ENCODE assay signal across 23 cellular contexts in the genomic region with DNA sequence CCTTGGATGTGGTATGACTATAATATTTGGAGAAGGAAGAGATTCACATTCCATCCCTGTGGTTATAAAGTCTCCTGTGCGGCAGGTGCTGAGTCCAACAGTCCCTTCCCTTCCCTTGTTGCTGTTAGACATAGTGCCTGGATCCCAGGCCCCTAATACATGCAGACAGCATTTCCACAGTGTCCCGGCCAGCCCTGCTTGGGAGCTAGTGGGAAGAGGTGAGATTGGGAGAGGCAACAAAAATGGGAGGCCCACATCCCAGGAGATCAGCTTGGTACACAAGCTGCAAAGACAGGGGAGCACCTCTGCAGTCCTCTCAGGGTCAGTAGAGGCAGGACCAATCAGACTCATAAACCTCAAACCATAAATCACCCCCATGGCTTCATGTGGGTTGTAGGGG. TPM values are rescaled to one million over a fixed set of nuclear protein-coding genes. Genes with fewer than 3 reads are reported as not detected.
A peak's percentile ranks its signal among the peaks of the same experiment; 100 is the strongest.
DNase-seq lines count a peak whose midpoint lies in the region; FAIRE-seq and TF ChIP-seq lines count a peak whose summit lies in the region.
"Had no signal": no experiment of that assay in that cellular context is flagged by ENCODE, and none has a peak within 500 bp of the region (broad histone marks: within the 10 kb centered on the region; RNA-seq: fewer than 3 reads in every experiment).

No MANE protein-coding gene starts in this region.

- H3K4me3 ChIP-seq in colonic mucosa (no peak overlapping the region), muscle layer of duodenum (ENCODE audit: low read depth in 1 of 2, low read length in 2 of 2) (no peak overlapping the region), transverse colon (no peak overlapping the region)
- H3K4me3 ChIP-seq: lung, SK-N-MC had no signal

- no peak for TF ChIP-seq POLR2A in transverse colon (IDR thresholded peaks at IDR 0.05)

- in situ Hi-C loops in transverse colon (cut with MboI; ENCODE audit: low pct_ligation_motif_present in 1 of 4, low pct_unique_long_range_greater_than_20kb in 1 of 4, low sequenced_read_pairs in 3 of 4), result no loop called here

- no peaks in the 10 kb centered on the region for H3K27me3 ChIP-seq in colonic mucosa
- no peaks in the 10 kb centered on the region for H3K27me3 ChIP-seq in muscle layer of duodenum (ENCODE audit: low read depth, low read length)
- H3K27me3 ChIP-seq in transverse colon, result no peaks in the 10 kb centered on the region

- no peaks in the 10 kb centered on the region for H3K36me3 ChIP-seq in colonic mucosa
- no peaks in the 10 kb centered on the region for H3K36me3 ChIP-seq in muscle layer of duodenum (ENCODE audit: control insufficient read depth in 1 of 2, insufficient read depth in 2 of 2, low read length in 2 of 2)
- no peaks in the 10 kb centered on the region for H3K36me3 ChIP-seq in transverse colon

- peak; percentile 5 for DNase-seq in activated CD4-positive, CD25-positive, alpha-beta regulatory T cell treated with anti-CD3 and anti-CD28 coated beads, Interleukin-2, amount 50 U/mL, for 72 hours
- DNase-seq in activated CD4-positive, CD25-positive, alpha-beta regulatory T cell (lab: John Stamatoyannopoulos, UW), result no peak
- DNase-seq in colonic mucosa (no peak), transverse colon (peak; percentile 14), D721Med (ENCODE audit: insufficient read length, low spot score) (no peak), LoVo (ENCODE audit: low spot score) (no peak)
- DNase-seq in activated CD4-positive, alpha-beta T cell treated with anti-CD3 and anti-CD28 coated beads for 4 hours, result no peak
- DNase-seq: activated CD4-positive, alpha-beta T cell treated with anti-CD3 and anti-CD28 coated beads, Interleukin-2, amount 50 U/mL, for 48 hours; activated naive CD4-positive, alpha-beta T cell treated with anti-CD3 and anti-CD28 coated beads, Interleukin-2, amount 10 ng/mL, durations not matched to agents 7 days and 5 days; HCEC 1CT; KG1; NCI-H2081 treated with DMSO at 0.1 percent for 48 hours; NK-92 treated with Interleukin-12 subunit alpha and Interleukin-12 subunit beta, amount 100 ng/mL, for 24 hours; occipital lobe; stimulated activated CD4-positive, alpha-beta T cell treated with anti-CD3 and anti-CD28 coated beads, Interleukin-15, amount 100 ng/mL, for 24 hours; stimulated activated CD4-positive, alpha-beta T cell treated with anti-CD3 and anti-CD28 coated beads, Interleukin-4, amount 100 ng/mL, for 4 hours; T-helper 1 cell had no signal

- no peak for TF ChIP-seq EP300 in transverse colon (IDR thresholded peaks at IDR 0.05; ENCODE audit: low read depth)

- H3K27ac ChIP-seq in colonic mucosa, result peak overlapping the region; percentile 58
- H3K27ac ChIP-seq in muscle layer of duodenum (ENCODE audit: low read length), result peak overlapping the region; percentile 60
- peak overlapping the region; percentile 60 to 84 (median 76) for H3K27ac ChIP-seq in transverse colon
- H3K27ac ChIP-seq: HL-60, SK-N-MC had no signal

- WGBS in transverse colon (ENCODE audit: low coverage in 1 of 2), 2 donors, result 36% methylated on average over 2 of the region's 2 CpGs; no CpG with 5 or more reads in 1 of the 2 donors

- no peak for FAIRE-seq in D721Med (lab: Jason Lieb, UNC)
- FAIRE-seq: A204.1, frontal cortex had no signal

- TF ChIP-seq CTCF in colonic mucosa (IDR thresholded peaks at IDR 0.05), result no peak
- TF ChIP-seq CTCF in transverse colon (IDR thresholded peaks at IDR 0.05), result no peak
- TF ChIP-seq CTCF in D721Med (IDR thresholded peaks at IDR 0.05; ENCODE audit: insufficient read depth, missing control alignments), result no peak

- H3K4me1 ChIP-seq in colonic mucosa (no peaks in the 10 kb centered on the region), muscle layer of duodenum (ENCODE audit: control insufficient read depth in 1 of 2, insufficient read depth in 2 of 2, low read length in 2 of 2) (peaks cover 4 to 20% of the 10 kb centered on the region in 2 donors), transverse colon (peaks cover 8 to 38% (median 25%) of the 10 kb centered on the region in 4 donors)

- intact Hi-C loops in colonic mucosa (cut with DNase I), result no loop called here
- intact Hi-C loops in transverse colon (cut with DNase I; ENCODE audit: low total_unique reads), result no loop called here

- H3K9me3 ChIP-seq in colonic mucosa (no peaks in the 10 kb centered on the region), muscle layer of duodenum (ENCODE audit: control insufficient read depth in 1 of 2, low read length in 2 of 2) (no peaks in the 10 kb centered on the region), transverse colon (no peaks in the 10 kb centered on the region)

- H3K9ac ChIP-seq in colonic mucosa (ENCODE audit: low read depth in 2 of 2, low read length in 2 of 2), result peak overlapping the region in 1 of 2 donors; percentile 58

RNA-seq across cellular contexts. Expression of a gene that starts 3.3 kb away (rescaled TPM):
- total RNA-seq in colonic mucosa (10 to 100 TPM; 61.6 to 99.9 TPM), transverse colon (100 to 1,000 TPM in 2 of 4 donors, 10 to 100 TPM in 2; 74.6 to 168 (median 94.5) TPM)

Comparison
In these comparisons a context has a peak if more than half of its experiments do, and no peak if none do; other contexts are left out.
1. DNase-seq: peak in activated CD4-positive, CD25-positive, alpha-beta regulatory T cell treated with anti-CD3 and anti-CD28 coated beads, Interleukin-2, amount 50 U/mL, for 72 hours (single experiment) and transverse colon (single experiment); none in activated CD4-positive, CD25-positive, alpha-beta regulatory T cell (0 of 4), colonic mucosa (single experiment), D721Med (single experiment), LoVo (single experiment) and activated CD4-positive, alpha-beta T cell treated with anti-CD3 and anti-CD28 coated beads for 4 hours (0 of 2).
2. Peak in every context shown above with its lines, with median percentiles within 50 percentile points of each other: H3K27ac ChIP-seq.